11 cellular contexts compared by ENCODE assay signal in genomic region chr1:169044971-169045370, GRCh38.
A peak's percentile ranks its signal among the peaks of the same experiment; 100 is the strongest.
DNase-seq lines count a peak whose midpoint lies in the region; ATAC-seq, FAIRE-seq and TF ChIP-seq lines count a peak whose summit lies in the region.
"Had no signal": no experiment of that assay in that cellular context is flagged by ENCODE, and none has a peak within 500 bp of the region (broad histone marks: within the 10 kb centered on the region; RNA-seq: fewer than 3 reads in every experiment).

No MANE protein-coding gene starts in this region.

- in situ Hi-C loops in GM12878 (cut with MboI) = no loop called here

- TF ChIP-seq RAD21 in GM12878 (IDR thresholded peaks at IDR 0.05; ENCODE audit: insufficient read depth, low read depth, low read length) = no peak

- FAIRE-seq in GM12878 (lab: Jason Lieb, UNC) = no peak

- H3K27ac ChIP-seq in GM12878 (ENCODE audit: control insufficient read depth, insufficient read depth) (peak overlapping the region; percentile 45), osteoblast (ENCODE audit: low read depth, low read length) (no peak overlapping the region)
- H3K27ac ChIP-seq: psoas muscle, VCaP had no signal

- intact Hi-C loops in GM12878 (cut with micrococcal nuclease; ENCODE audit: unreplicated experiment) = loop anchor here (1.0 to 5.0 kb wide), 3 partner anchors 17 to 62 kb away; partner anchors contain the start of gene ATP1B1

- 19% methylated on average over 4 of the region's 4 CpGs for WGBS in GM12878 (ENCODE audit: insufficient coverage, insufficient replicate concordance, low lambda C conversion rate, missing lambda C conversion rate)

- SMC1A ChIA-PET in GM12878 (lab: Charles Lee; ENCODE audit: uncharacterized antibody, unreplicated experiment) = interaction anchor here (0.7 to 13.3 kb wide), 14 partner anchors 11 to 90 kb away, joined by 3 to 343 read pairs (median 9); partner anchors contain the start of gene ATP1B1

- peaks cover 52% of the 10 kb centered on the region for H3K4me1 ChIP-seq in GM12878 (ENCODE audit: control insufficient read depth, insufficient read depth, low read length)
- no peaks in the 10 kb centered on the region for H3K4me1 ChIP-seq in osteoblast (ENCODE audit: insufficient read depth, low read length)

- ATAC-seq in GM21423 (IDR thresholded peaks at IDR 0.05; ENCODE audit: unreplicated experiment) = peak; percentile 56
- peak; percentile 58 for ATAC-seq in HG03571 (IDR thresholded peaks at IDR 0.05; ENCODE audit: unreplicated experiment)
- peak; percentile 70 for ATAC-seq in GM12878

- CTCF ChIA-PET in GM12878 (lab: Yijun Ruan, JAX) = interaction anchor here (0.6 to 10.9 kb wide), 8 partner anchors 14 to 702 kb away, joined by 3 to 100 read pairs (median 4); partner anchors contain the start of gene ATP1B1

- POLR2A ChIA-PET in GM12878 (lab: Charles Lee) = interaction anchor here (0.5 to 8.1 kb wide), 10 partner anchors 15 to 594 kb away, joined by 3 to 69 read pairs (median 8); partner anchors contain the start of gene ATP1B1

- H2AFZ ChIP-seq in GM12878 (ENCODE audit: control insufficient read depth, low read depth, low read length) = peak overlapping the region; percentile 49
- no peak overlapping the region for H2AFZ ChIP-seq in osteoblast (ENCODE audit: low read length)

- H3K79me2 ChIP-seq in GM12878 (ENCODE audit: control insufficient read depth, insufficient read depth, low read length) (no peaks in the 10 kb centered on the region), osteoblast (ENCODE audit: insufficient read depth, low read length) (no peaks in the 10 kb centered on the region)

- TF ChIP-seq CTCF in GM12865 (IDR thresholded peaks at IDR 0.05; ENCODE audit: insufficient read depth, low read depth, low read length, missing control alignments) (no peak), GM12878 (IDR thresholded peaks at IDR 0.05 in 2 of 3, conservative IDR thresholded peaks at IDR 0.05 in 1 of 3; ENCODE audit: control insufficient read depth in 2 of 3, extremely low read depth in 1 of 3, insufficient read depth in 1 of 3, low read depth in 3 of 3, low read length in 3 of 3) (no peak), osteoblast (IDR thresholded peaks at IDR 0.05; ENCODE audit: extremely low read depth, low read depth, low read length) (no peak)

- H3K27me3 ChIP-seq in GM12878 (replicated peaks in 1 of 2; ENCODE audit: control insufficient read depth in 2 of 2, insufficient read depth in 2 of 2, low read length in 1 of 2) (no peaks in the 10 kb centered on the region), osteoblast (ENCODE audit: insufficient read depth, low read length) (no peaks in the 10 kb centered on the region)

- H4K20me1 ChIP-seq in GM12878 (ENCODE audit: control insufficient read depth, insufficient read depth) (no peaks in the 10 kb centered on the region), osteoblast (ENCODE audit: insufficient read depth, low read length) (no peaks in the 10 kb centered on the region)

- TF ChIP-seq EP300 in GM12878 (IDR thresholded peaks at IDR 0.05; ENCODE audit: borderline replicate concordance in 1 of 2, control insufficient read depth in 1 of 2, low read depth in 2 of 2, low read length in 2 of 2) = peak; percentile 26 to 27; a peak in 1 of 4 replicates

- no TSS peak for BruUV-seq in GM12878 (replicated peaks; lab: Mats Ljungman, UMichigan)

- no peaks in the 10 kb centered on the region for H3K36me3 ChIP-seq in GM12878 (ENCODE audit: control insufficient read depth in 2 of 2, insufficient read depth in 2 of 2, low read length in 1 of 2)
- no peaks in the 10 kb centered on the region for H3K36me3 ChIP-seq in osteoblast (ENCODE audit: insufficient read depth, low read length)

- H3K9me3 ChIP-seq in GM12878 (replicated peaks; ENCODE audit: control insufficient read depth, insufficient read depth, low read length) = no peaks in the 10 kb centered on the region; the same call in 2 of the 3 replicates
- H3K9me3 ChIP-seq in osteoblast (ENCODE audit: low read depth, low read length) = no peaks in the 10 kb centered on the region
- H3K9me3 ChIP-seq: psoas muscle had no signal

- no peak for TF ChIP-seq POLR2A in GM12878 (IDR thresholded peaks at IDR 0.05; ENCODE audit: low read depth, low read length)

- peak overlapping the region; percentile 9; the same call in 1 of the 2 replicates for H3K9ac ChIP-seq in GM12878 (ENCODE audit: control insufficient read depth, insufficient read depth, low read length)

- H3K4me3 ChIP-seq in GM12865 (ENCODE audit: low read depth, low read length) (no peak overlapping the region), GM12878 (no peak overlapping the region), osteoblast (ENCODE audit: insufficient read depth, low read length) (no peak overlapping the region)
- H3K4me3 ChIP-seq: psoas muscle had no signal

- DNase-seq in GM12865 (ENCODE audit: low read depth) = peak; percentile 50
- peak; percentile 81 for DNase-seq in GM12878 (ENCODE audit: low read depth, low spot score)
- no peak for DNase-seq in hypothalamus (lab: John Stamatoyannopoulos, UW)
- no peak for DNase-seq in cortex of kidney (lab: John Stamatoyannopoulos, UW)
- DNase-seq in NCI-H1417 treated with DMSO at 0.1 percent for 48 hours (lab: John Stamatoyannopoulos, UW) = no peak
- DNase-seq in osteoblast (ENCODE audit: insufficient read length, low spot score, missing footprints) = no peak
- DNase-seq: aorta, psoas muscle had no signal

- RAD21 ChIA-PET in GM12878 (lab: Charles Lee; ENCODE audit: unreplicated experiment) = interaction anchor here (0.6 to 11.2 kb wide), 16 partner anchors 14 to 702 kb away, joined by 3 to 135 read pairs (median 4); partner anchors contain the start of gene ATP1B1

- H3K4me2 ChIP-seq in GM12878 (ENCODE audit: control insufficient read depth, insufficient read depth) (no peak overlapping the region), osteoblast (ENCODE audit: insufficient read depth, low read length) (no peak overlapping the region)

TF ChIP-seq in GM12878, 131 proteins besides CTCF, POLR2A, EP300 and RAD21 (continues in another document):
- peak; percentile 93; the same call in 1 of the 2 replicates for TF ChIP-seq NFXL1 (IDR thresholded peaks at IDR 0.05; ENCODE audit: borderline replicate concordance)
- no peak for TF ChIP-seq KLF5 (IDR thresholded peaks at IDR 0.05; ENCODE audit: partially characterized antibody)
- TF ChIP-seq MTA2 (IDR thresholded peaks at IDR 0.05; ENCODE audit: low read depth) = peak; percentile 33
- no peak for TF ChIP-seq ZNF274 (IDR thresholded peaks at IDR 0.05; ENCODE audit: insufficient read depth, insufficient read length)
- no peak for TF ChIP-seq CBX5 (IDR thresholded peaks at IDR 0.05; ENCODE audit: low read depth)
- peak; percentile 88; the same call in 1 of the 2 replicates for TF ChIP-seq ZNF592 (IDR thresholded peaks at IDR 0.05)
- TF ChIP-seq FOS (IDR thresholded peaks at IDR 0.05; ENCODE audit: borderline replicate concordance, extremely low read depth, insufficient read length) = no peak
- TF ChIP-seq MEF2B (IDR thresholded peaks at IDR 0.05; ENCODE audit: partially characterized antibody, poor library complexity, severe bottlenecking) = peak; percentile 99
- TF ChIP-seq NRF1 (conservative IDR thresholded peaks at IDR 0.05; ENCODE audit: low read depth, low read length) = no peak
- no peak for TF ChIP-seq HSF1 (IDR thresholded peaks at IDR 0.05; ENCODE audit: low read depth, low read length)
- no peak for TF ChIP-seq CBFB (IDR thresholded peaks at IDR 0.05; ENCODE audit: low read depth)
- no peak for TF ChIP-seq ATF3 (IDR thresholded peaks at IDR 0.05; ENCODE audit: borderline replicate concordance, extremely low read depth, low read depth, low read length)

Comparison
In these comparisons a context has a peak if more than half of its experiments do, and no peak if none do; other contexts are left out.
1. DNase-seq: peak in GM12865 (single experiment) and GM12878 (single experiment); none in hypothalamus (0 of 51), cortex of kidney (single experiment), NCI-H1417 treated with DMSO at 0.1 percent for 48 hours (single experiment) and osteoblast (single experiment).
2. Peak in every context shown above with its lines, with median percentiles within 50 percentile points of each other: ATAC-seq.